Comparison of ENCODE assay signal across 8 cellular contexts in the genomic region with DNA sequence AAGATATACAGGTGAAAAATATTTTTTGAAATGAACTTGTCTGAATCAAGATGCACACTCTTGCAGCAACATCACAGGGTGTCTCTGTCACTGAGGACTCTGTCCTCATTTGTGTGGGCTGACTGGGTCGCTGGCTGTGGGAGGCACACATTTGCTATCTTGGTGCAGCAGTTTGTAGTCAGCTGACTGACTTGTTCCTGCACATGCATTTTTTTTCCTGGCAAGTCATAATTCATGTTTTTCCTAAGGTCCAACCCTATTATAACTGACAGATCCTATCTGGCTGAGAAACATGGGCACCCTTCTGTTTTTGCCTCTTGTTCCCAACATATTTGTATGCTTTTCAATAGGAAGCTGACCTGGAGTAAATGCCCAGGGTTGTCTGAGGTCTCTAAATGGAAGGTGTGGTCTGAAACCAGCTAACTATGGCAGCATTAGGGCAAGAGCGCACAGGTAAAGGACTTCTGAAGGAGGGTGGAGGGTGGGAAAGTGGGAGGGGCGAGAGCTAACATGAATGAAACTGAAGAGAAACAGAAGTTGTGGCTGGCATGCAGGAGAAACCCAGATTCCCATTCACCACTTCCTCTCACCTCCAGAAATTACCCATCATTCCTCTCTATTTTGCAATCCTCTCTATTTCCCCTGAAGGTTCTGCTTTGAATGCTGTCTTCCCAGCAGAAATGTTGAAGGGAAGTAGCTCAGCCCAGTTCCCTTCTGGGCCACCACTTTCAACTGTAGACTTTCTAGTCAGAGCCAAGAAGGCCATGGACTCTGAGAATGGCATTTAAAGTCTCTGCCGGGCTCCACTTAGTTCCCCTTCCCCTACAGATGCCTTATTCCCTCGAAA.
A peak's percentile ranks its signal among the peaks of the same experiment; 100 is the strongest.
DNase-seq lines count a peak whose midpoint lies in the region; ATAC-seq, FAIRE-seq and TF ChIP-seq lines count a peak whose summit lies in the region.

No MANE protein-coding gene starts in this region.

- peak overlapping the region; percentile 75 for H4K8ac ChIP-seq in trophoblast cell (ENCODE audit: low read depth, low read length)

- TF ChIP-seq POLR2A in erythroblast (IDR thresholded peaks at IDR 0.05; ENCODE audit: low read length) = peak; percentile 73

- H3K14ac ChIP-seq in trophoblast cell (ENCODE audit: low read length) = peak overlapping the region; percentile 91

- peak overlapping the region; percentile 88 for H2BK120ac ChIP-seq in trophoblast cell (ENCODE audit: insufficient read depth, low read length, poor library complexity)

- no peak for TF ChIP-seq CTCF in GM12865 (IDR thresholded peaks at IDR 0.05; ENCODE audit: insufficient read depth, low read depth, low read length, missing control alignments)

- in situ Hi-C loops in HAP-1 (cut with MboI; ENCODE audit: low sequenced_read_pairs) = no loop called here

- DNase-seq in GM12865 (ENCODE audit: low read depth) (peak; percentile 16), RCC 7860 (ENCODE audit: low spot score) (peak; percentile 67), erythroblast (lab: John Stamatoyannopoulos, UW) (peak; percentile 82 to 90), trophoblast cell (peak; percentile 30 to 77), DMS53 treated with DMSO at 0.1 percent for 48 hours (lab: John Stamatoyannopoulos, UW; ENCODE audit: unreplicated experiment) (no peak), HAP-1 (ENCODE audit: low spot score in 2 of 2) (no peak)

- peaks cover 12% of the 10 kb centered on the region for H3K79me1 ChIP-seq in trophoblast cell (ENCODE audit: low read length)

- peak overlapping the region; percentile 97 for H2BK12ac ChIP-seq in trophoblast cell (ENCODE audit: low read length)

- no peak overlapping the region for H3K9ac ChIP-seq in trophoblast cell (ENCODE audit: low read length)

- H3K4me1 ChIP-seq in trophoblast cell (ENCODE audit: control insufficient read depth in 1 of 2, insufficient read depth in 2 of 2, low read length in 2 of 2) (peaks cover 14 to 19% of the 10 kb centered on the region in 2 experiments), HAP-1 (peaks cover 9% of the 10 kb centered on the region)

- peak overlapping the region; percentile 77 for H3K4ac ChIP-seq in trophoblast cell (ENCODE audit: low read depth, low read length)

- peak overlapping the region; percentile 93 for H2BK5ac ChIP-seq in trophoblast cell (ENCODE audit: low read depth, low read length, poor library complexity)

- H3K9me3 ChIP-seq in trophoblast cell (ENCODE audit: insufficient read depth, low read depth, low read length) (no peaks in the 10 kb centered on the region), HAP-1 (no peaks in the 10 kb centered on the region)

- H3K27me3 ChIP-seq in trophoblast cell (ENCODE audit: insufficient read depth, low read length) (no peaks in the 10 kb centered on the region), HAP-1 (ENCODE audit: low read depth) (no peaks in the 10 kb centered on the region)

- no peak for FAIRE-seq in RCC 7860 (lab: Jason Lieb, UNC)

- H3K4me3 ChIP-seq in GM12865 (ENCODE audit: low read depth, low read length) (no peak overlapping the region), trophoblast cell (ENCODE audit: low read depth, low read length) (no peak overlapping the region), HAP-1 (no peak overlapping the region)

- peak overlapping the region; percentile 41 for H4K91ac ChIP-seq in trophoblast cell (ENCODE audit: low read depth, low read length)

- peak overlapping the region; percentile 39 for H4K12ac ChIP-seq in trophoblast cell (ENCODE audit: low read depth, low read length)

- ATAC-seq in HG03342 (IDR thresholded peaks at IDR 0.05; ENCODE audit: unreplicated experiment) = no peak
- ATAC-seq in HG02884 (IDR thresholded peaks at IDR 0.05; ENCODE audit: unreplicated experiment) = no peak

- peak overlapping the region; percentile 82 for H3K27ac ChIP-seq in trophoblast cell (ENCODE audit: low read depth, low read length)

- no peaks in the 10 kb centered on the region for H3K36me3 ChIP-seq in trophoblast cell (ENCODE audit: control insufficient read depth in 1 of 2, insufficient read depth in 2 of 2, low read length in 2 of 2)
- no peaks in the 10 kb centered on the region for H3K36me3 ChIP-seq in HAP-1 (replicated peaks)

- H2AK5ac ChIP-seq in trophoblast cell (ENCODE audit: low read length) = no peak overlapping the region

- peaks cover 2% of the 10 kb centered on the region for H3K79me2 ChIP-seq in trophoblast cell (ENCODE audit: control insufficient read depth, insufficient read depth, low read length, poor library complexity)

- H3K18ac ChIP-seq in trophoblast cell (ENCODE audit: low read length) = peak overlapping the region; percentile 96

- peak overlapping the region; percentile 37 for H3K4me2 ChIP-seq in trophoblast cell (ENCODE audit: low read length)

- H2AFZ ChIP-seq in trophoblast cell (ENCODE audit: insufficient read depth, low read length, poor library complexity) = no peak overlapping the region

- no CpG with 5 or more reads among the region's 5 CpGs for WGBS in trophoblast cell (ENCODE audit: extremely low coverage, insufficient coverage, insufficient read length)

- H3K23ac ChIP-seq in trophoblast cell (ENCODE audit: low read length) = no peak overlapping the region

Comparison
In these comparisons a context has a peak if more than half of its experiments do, and no peak if none do; other contexts are left out.
1. DNase-seq: peak in GM12865 (single experiment), RCC 7860 (single experiment), erythroblast (2 of 2) and trophoblast cell (2 of 2); none in DMS53 treated with DMSO at 0.1 percent for 48 hours (single experiment) and HAP-1 (0 of 2).